16 cellular contexts compared by ENCODE assay signal in genomic region chr3:24730173-24730572, GRCh38.
DNase-seq lines count a peak whose midpoint lies in the region; ATAC-seq and TF ChIP-seq lines count a peak whose summit lies in the region.
"Had no signal": no experiment of that assay in that cellular context is flagged by ENCODE, and none has a peak within 500 bp of the region (broad histone marks: within the 10 kb centered on the region; RNA-seq: fewer than 3 reads in every experiment).

No MANE protein-coding gene starts in this region.

- intact Hi-C loops in mammary epithelial cell (cut with micrococcal nuclease): no loop called here

- no peak for TF ChIP-seq CTCF in mammary epithelial cell (conservative IDR thresholded peaks at IDR 0.05 in 1 of 2, IDR thresholded peaks at IDR 0.05 in 1 of 2; ENCODE audit: extremely low read depth in 1 of 2, insufficient read depth in 1 of 2, low read depth in 1 of 2, low read length in 2 of 2)

- H4K20me1 ChIP-seq in mammary epithelial cell (ENCODE audit: insufficient read depth, low read length): no peaks in the 10 kb centered on the region

- no peaks in the 10 kb centered on the region for H3K4me1 Mint-ChIP-seq in activated CD8-positive, alpha-beta memory T cell treated with anti-CD3 and anti-CD28 coated beads, Interleukin-2, amount 10 ng/mL, durations not matched to agents 7 days and 5 days
- H3K4me1 Mint-ChIP-seq: B cell, GM23338 had no signal

- BruUV-seq in mammary epithelial cell (replicated peaks; lab: Mats Ljungman, UMichigan): no TSS peak

- H2AFZ ChIP-seq in mammary epithelial cell (ENCODE audit: low read depth, low read length): no peak overlapping the region
- H2AFZ ChIP-seq: GM23338 had no signal

- H3K27me3 Mint-ChIP-seq in activated CD8-positive, alpha-beta memory T cell treated with anti-CD3 and anti-CD28 coated beads, Interleukin-2, amount 10 ng/mL, durations not matched to agents 7 days and 5 days: no peaks in the 10 kb centered on the region
- H3K27me3 Mint-ChIP-seq: B cell; CD4-positive, alpha-beta T cell had no signal

- no peak overlapping the region for H3K4me2 ChIP-seq in mammary epithelial cell (ENCODE audit: insufficient read depth, low read depth, low read length)
- H3K4me2 ChIP-seq: GM23338 had no signal

- no peaks in the 10 kb centered on the region for H3K36me3 ChIP-seq in mammary epithelial cell (ENCODE audit: insufficient read depth, low read length)

- no peak overlapping the region for H3K4me3 ChIP-seq in mammary epithelial cell (replicated peaks in 1 of 3; ENCODE audit: insufficient read depth in 1 of 3, low read depth in 2 of 3, low read length in 3 of 3)
- H3K4me3 ChIP-seq: GM23338 had no signal

- in situ Hi-C loops in mammary epithelial cell (cut with MboI; ENCODE audit: low sequenced_read_pairs in 2 of 2): no loop called here

- H3K9ac ChIP-seq in mammary epithelial cell (ENCODE audit: insufficient read depth, low read length): no peak overlapping the region

- no peaks in the 10 kb centered on the region for H3K79me2 ChIP-seq in mammary epithelial cell (ENCODE audit: insufficient read depth, low read length)

- peaks cover 8% of the 10 kb centered on the region for H3K9me3 ChIP-seq in mammary epithelial cell (replicated peaks; ENCODE audit: insufficient read depth, low read length)

- dilution Hi-C loops in mammary epithelial cell (cut with HindIII; ENCODE audit: low sequenced_read_pairs): no loop called here

- H3K27ac Mint-ChIP-seq in activated CD8-positive, alpha-beta memory T cell treated with anti-CD3 and anti-CD28 coated beads, Interleukin-2, amount 10 ng/mL, durations not matched to agents 7 days and 5 days: no peak overlapping the region
- H3K27ac Mint-ChIP-seq: B cell; CD4-positive, alpha-beta T cell; GM23338 had no signal

- peak; percentile 66 for ATAC-seq in esophagus mucosa
- ATAC-seq in HG03439 (IDR thresholded peaks at IDR 0.05; ENCODE audit: unreplicated experiment): no peak
- ATAC-seq in activated CD8-positive, alpha-beta memory T cell treated with anti-CD3 and anti-CD28 coated beads, Interleukin-2, amount 10 ng/mL, durations not matched to agents 7 days and 5 days: no peak
- ATAC-seq: GM23338 had no signal

- no peaks in the 10 kb centered on the region for H3K27me3 ChIP-seq in mammary epithelial cell (ENCODE audit: insufficient read depth, low read length)

- H3K4me3 Mint-ChIP-seq in activated CD8-positive, alpha-beta memory T cell treated with anti-CD3 and anti-CD28 coated beads, Interleukin-2, amount 10 ng/mL, durations not matched to agents 7 days and 5 days: no peak overlapping the region
- H3K4me3 Mint-ChIP-seq: B cell; CD4-positive, alpha-beta T cell; GM23338 had no signal

- CTCF ChIA-PET in mammary epithelial cell (lab: Charles Lee; ENCODE audit: low non-redundant PET): no interaction called here
- CTCF ChIA-PET in activated CD8-positive, alpha-beta memory T cell treated with anti-CD3 and anti-CD28 coated beads, Interleukin-2, amount 10 ng/mL, durations not matched to agents 7 days and 5 days (lab: Charles Lee): no interaction called here

- H3K36me3 Mint-ChIP-seq in activated CD8-positive, alpha-beta memory T cell treated with anti-CD3 and anti-CD28 coated beads, Interleukin-2, amount 10 ng/mL, durations not matched to agents 7 days and 5 days: no peaks in the 10 kb centered on the region

- H3K27ac ChIP-seq in mammary epithelial cell (ENCODE audit: insufficient read depth, low read depth, low read length): no peak overlapping the region
- H3K27ac ChIP-seq: HL-60 had no signal

- no peaks in the 10 kb centered on the region for H3K9me3 Mint-ChIP-seq in activated CD8-positive, alpha-beta memory T cell treated with anti-CD3 and anti-CD28 coated beads, Interleukin-2, amount 10 ng/mL, durations not matched to agents 7 days and 5 days (ENCODE audit: low read depth)

- DNase-seq in HCEC 1CT: peak; percentile 5
- peak; percentile 45 for DNase-seq in mammary epithelial cell
- DNase-seq in iris pigment epithelial cell (ENCODE audit: low read depth): peak; percentile 41
- no peak for DNase-seq in stimulated activated CD4-positive, alpha-beta T cell treated with anti-CD3 and anti-CD28 coated beads, Interleukin-4, amount 100 ng/mL, for 4 hours
- no peak for DNase-seq in activated CD4-positive, alpha-beta T cell treated with anti-CD3 and anti-CD28 coated beads, Interleukin-2, amount 50 U/mL, for 4 hours
- DNase-seq in activated CD8-positive, alpha-beta memory T cell treated with anti-CD3 and anti-CD28 coated beads, Interleukin-2, amount 10 ng/mL, durations not matched to agents 7 days and 5 days: no peak
- DNase-seq: C1 segment of cervical spinal cord; Calu3; CD4-positive, alpha-beta T cell; DMS79; H7 had no signal

- peaks cover 12% of the 10 kb centered on the region for H3K4me1 ChIP-seq in mammary epithelial cell (ENCODE audit: insufficient read depth, low read length)

- 78% methylated on average over 1 of the region's 1 CpG for WGBS in mammary epithelial cell (ENCODE audit: low coverage, missing lambda C conversion rate)

Comparison
In these comparisons a context has a peak if more than half of its experiments do, and no peak if none do; other contexts are left out.
1. DNase-seq: peak in HCEC 1CT (single experiment), mammary epithelial cell (single experiment) and iris pigment epithelial cell (single experiment); none in stimulated activated CD4-positive, alpha-beta T cell treated with anti-CD3 and anti-CD28 coated beads, Interleukin-4, amount 100 ng/mL, for 4 hours (0 of 2), activated CD4-positive, alpha-beta T cell treated with anti-CD3 and anti-CD28 coated beads, Interleukin-2, amount 50 U/mL, for 4 hours (0 of 2) and activated CD8-positive, alpha-beta memory T cell treated with anti-CD3 and anti-CD28 coated beads, Interleukin-2, amount 10 ng/mL, durations not matched to agents 7 days and 5 days (single experiment).